In the genomic region with DNA sequence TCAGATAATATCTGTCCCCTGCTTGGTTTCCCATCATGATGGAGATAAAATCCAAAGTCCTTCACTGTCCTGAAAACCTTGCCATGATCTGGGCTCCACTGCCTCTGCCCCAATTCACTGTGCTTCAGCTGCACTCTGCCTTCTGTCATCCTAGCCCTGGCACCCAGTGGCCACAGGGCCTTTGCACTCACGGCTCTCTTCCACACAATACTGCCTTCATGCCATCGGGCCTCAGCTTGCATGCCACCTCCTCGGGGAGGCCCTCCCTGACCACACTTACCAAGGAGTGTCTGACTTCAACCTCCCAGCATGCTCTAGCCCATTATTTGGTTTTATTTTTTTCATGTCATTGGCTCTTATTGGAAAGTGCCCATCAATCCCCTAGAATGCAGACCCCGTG, we compare ENCODE assay signal across 22 cellular contexts.
"Had no signal": no experiment of that assay in that cellular context is flagged by ENCODE, and none has a peak within 500 bp of the region (broad histone marks: within the 10 kb centered on the region; RNA-seq: fewer than 3 reads in every experiment).

No MANE protein-coding gene starts in this region.

- DNase-seq: Karpas-422, KG1, MM.1S, NCI-H1092 treated with DMSO at 0.1 percent for 48 hours, NCI-H1436, NCI-H187, NCI-H2029, NCI-H2081 treated with DMSO at 0.1 percent for 48 hours, NCI-H2171, NCI-H226, NCI-H446, NCI-H510A, NCI-H524 treated with DMSO at 0.1 percent for 48 hours, NCI-H69, NCI-H774, Right ventricle myocardium superior, RPMI8226, SIG-M5, SW 1271 had no signal

- H3K27me3 ChIP-seq: SJSA1 had no signal

- H3K27ac ChIP-seq: SJSA1, SK-N-MC had no signal

- H3K4me1 ChIP-seq: SJSA1 had no signal

- H3K36me3 ChIP-seq: SJSA1 had no signal

- H3K9me3 ChIP-seq: SJSA1 had no signal

- H3K4me3 ChIP-seq: SJSA1, SK-N-MC had no signal

- FAIRE-seq: RCC 7860 had no signal
